Comparison of ENCODE assay signal across 11 cellular contexts in genomic region chr9:126986506-126986951, GRCh38.
DNase-seq lines count a peak whose midpoint lies in the region; ATAC-seq and TF ChIP-seq lines count a peak whose summit lies in the region.
"Had no signal": no experiment of that assay in that cellular context is flagged by ENCODE, and none has a peak within 500 bp of the region (broad histone marks: within the 10 kb centered on the region; RNA-seq: fewer than 3 reads in every experiment).

No MANE protein-coding gene starts in this region.

- DNase-seq in Daoy (ENCODE audit: low read depth) (peak; percentile 91), LHCN-M2 (ENCODE audit: low read depth) (peak; percentile 57), spleen (no peak), cortex of kidney (lab: John Stamatoyannopoulos, UW) (no peak), NCI-H2029 (lab: John Stamatoyannopoulos, UW) (no peak), GM10266 (ENCODE audit: extremely low spot score) (no peak)
- peak; percentile 12 for DNase-seq in activated gamma-delta T cell treated with anti-CD3 and anti-CD28 coated beads, Interleukin-2, amount 50 U/mL, for 16 hours (ENCODE audit: low read depth)
- peak in 4 of 9 donors; percentile 33 to 48 (median 40) for DNase-seq in naive thymus-derived CD4-positive, alpha-beta T cell
- DNase-seq: H9, islet precursor cell had no signal

- no peaks in the 10 kb centered on the region for H3K36me3 ChIP-seq in naive thymus-derived CD4-positive, alpha-beta T cell (ENCODE audit: control insufficient read depth in 2 of 3, insufficient read depth in 3 of 3, low read length in 3 of 3)
- H3K36me3 ChIP-seq in spleen = peaks cover 0 to 10% (median 0%) of the 10 kb centered on the region in 6 donors

- peak; percentile 21 for ATAC-seq in naive thymus-derived CD4-positive, alpha-beta T cell

- intact Hi-C loops in naive thymus-derived CD4-positive, alpha-beta T cell (cut with micrococcal nuclease) = loop anchor here (1.0 to 10.0 kb wide), 11 partner anchors 10 to 1141 kb away; partner anchors contain the start of genes LRSAM1 (in 1 of the 2), PTGES2 (in 1 of the 2), RPL12 (in 1 of the 2) and ZBTB34 (in 1 of the 2)
- intact Hi-C loops in spleen (cut with DNase I; ENCODE audit: low total_unique reads) = no loop called here

- POLR2A ChIA-PET in naive thymus-derived CD4-positive, alpha-beta T cell (lab: Charles Lee) = interaction anchor here (1.0 to 1.7 kb wide), 4 partner anchors 13 to 464 kb away, joined by 3 to 9 read pairs (median 4); partner anchors contain the start of genes LRSAM1 and RPL12

- peaks cover 57 to 86% (median 72%) of the 10 kb centered on the region in 5 donors for H3K27me3 Mint-ChIP-seq in naive thymus-derived CD4-positive, alpha-beta T cell

- peaks cover 0 to 10% of the 10 kb centered on the region in 2 donors for H3K27me3 ChIP-seq in naive thymus-derived CD4-positive, alpha-beta T cell (ENCODE audit: control insufficient read depth in 2 of 2, insufficient read depth in 2 of 2, low read length in 2 of 2)
- peaks cover 0 to 38% (median 0%) of the 10 kb centered on the region in 7 donors for H3K27me3 ChIP-seq in spleen (replicated peaks in 1 of 7)

- peaks cover 43 to 66% of the 10 kb centered on the region in 2 donors for H3K4me1 ChIP-seq in naive thymus-derived CD4-positive, alpha-beta T cell (ENCODE audit: control insufficient read depth in 2 of 2, insufficient read depth in 2 of 2, low read length in 2 of 2)
- peaks cover 10 to 51% (median 31%) of the 10 kb centered on the region in 6 donors for H3K4me1 ChIP-seq in spleen

- peak overlapping the region; percentile 58 to 88 (median 76) for H3K4me3 Mint-ChIP-seq in naive thymus-derived CD4-positive, alpha-beta T cell
- H3K4me3 Mint-ChIP-seq: H9 had no signal

- H3K9me3 Mint-ChIP-seq in naive thymus-derived CD4-positive, alpha-beta T cell = peaks cover 0 to 20% (median 7%) of the 10 kb centered on the region in 11 donors

- CTCF ChIA-PET in naive thymus-derived CD4-positive, alpha-beta T cell (lab: Charles Lee) = interaction anchor here (0.7 to 1.5 kb wide), 6 partner anchors 13 to 212 kb away, joined by 3 to 8 read pairs (median 3); no protein-coding TSS in a partner anchor

- H3K27ac ChIP-seq in naive thymus-derived CD4-positive, alpha-beta T cell (ENCODE audit: low read depth, low read length) = no peak overlapping the region
- H3K27ac ChIP-seq in spleen = peak overlapping the region in 4 of 8 donors; percentile 34 to 70 (median 53)
- H3K27ac ChIP-seq: coronary artery had no signal

- H3K4me1 Mint-ChIP-seq in naive thymus-derived CD4-positive, alpha-beta T cell = peaks cover 52 to 71% (median 63%) of the 10 kb centered on the region in 7 donors

- no peak for TF ChIP-seq POLR2A in spleen (IDR thresholded peaks at IDR 0.05)

- H3K9me3 ChIP-seq in naive thymus-derived CD4-positive, alpha-beta T cell (ENCODE audit: control insufficient read depth in 2 of 3, low read length in 3 of 3) = peaks cover 0 to 9% (median 6%) of the 10 kb centered on the region in 3 experiments
- H3K9me3 ChIP-seq in spleen = peaks cover 0 to 7% (median 6%) of the 10 kb centered on the region in 8 donors

- H3K4me3 ChIP-seq in naive thymus-derived CD4-positive, alpha-beta T cell (ENCODE audit: low read length) = peak overlapping the region; percentile 5
- no peak overlapping the region for H3K4me3 ChIP-seq in spleen
- H3K4me3 ChIP-seq: coronary artery had no signal

- peaks cover 9 to 51% (median 13%) of the 10 kb centered on the region in 5 donors for H3K36me3 Mint-ChIP-seq in naive thymus-derived CD4-positive, alpha-beta T cell

- peak overlapping the region; percentile 44 to 91 (median 81) for H3K27ac Mint-ChIP-seq in naive thymus-derived CD4-positive, alpha-beta T cell
- H3K27ac Mint-ChIP-seq: H9 had no signal

- no peak for TF ChIP-seq CTCF in spleen (IDR thresholded peaks at IDR 0.05 in 8 of 11, conservative IDR thresholded peaks at IDR 0.05 in 3 of 11)
- TF ChIP-seq CTCF in GM10266 (IDR thresholded peaks at IDR 0.05; ENCODE audit: control insufficient read depth, insufficient read depth, low read depth, missing control alignments) = no peak

- 88 to 97% (median 91%) methylated on average over 2 of the region's 2 CpGs for WGBS in spleen, 5 donors

Comparison
In these comparisons a context has a peak if more than half of its experiments do, and no peak if none do; other contexts are left out.
1. DNase-seq: peak in Daoy (single experiment), LHCN-M2 (single experiment) and activated gamma-delta T cell treated with anti-CD3 and anti-CD28 coated beads, Interleukin-2, amount 50 U/mL, for 16 hours (single experiment); none in spleen (single experiment), cortex of kidney (single experiment), NCI-H2029 (single experiment) and GM10266 (single experiment).